In genomic region chr17:45382226-45382625, GRCh38 we compare ENCODE assay signal across 12 cellular contexts.
"Had no signal": no experiment of that assay in that cellular context is flagged by ENCODE, and none has a peak within 500 bp of the region (broad histone marks: within the 10 kb centered on the region; RNA-seq: fewer than 3 reads in every experiment).

No MANE protein-coding gene starts in this region.

- H3K27me3 ChIP-seq: dorsolateral prefrontal cortex, hepatocyte, vagina had no signal

- H3K36me3 ChIP-seq: neutrophil, tibial artery, vagina had no signal

- H3K9me3 ChIP-seq: mucosa of descending colon, neutrophil, tibial artery, vagina had no signal

- H3K4me2 ChIP-seq: hepatocyte had no signal

- H2AFZ ChIP-seq: hepatocyte had no signal

- H3K27ac ChIP-seq: dorsolateral prefrontal cortex, hepatocyte, neutrophil, tibial artery, vagina had no signal

- H3K4me3 ChIP-seq: dorsolateral prefrontal cortex, hepatocyte, mucosa of descending colon, skin epidermis, tibial artery, vagina had no signal

- H3K79me2 ChIP-seq: hepatocyte had no signal

- DNase-seq: activated CD4-positive, alpha-beta T cell treated with anti-CD3 and anti-CD28 coated beads, Interleukin-2, amount 50 U/mL, for 4 hours; activated CD4-positive, CD25-positive, alpha-beta regulatory T cell treated with anti-CD3 and anti-CD28 coated beads, Interleukin-2, amount 50 U/mL, for 72 hours; activated effector memory CD4-positive, alpha-beta T cell treated with Interleukin-2 at 50 U/mL for 16 hours; activated T-cell treated with anti-CD3 and anti-CD28 coated beads, Interleukin-2, amount 50 U/mL, for 1 hour; dorsolateral prefrontal cortex; mucosa of descending colon; naive thymus-derived CD8-positive, alpha-beta T cell; tibial artery had no signal

- ATAC-seq: mucosa of descending colon; naive thymus-derived CD8-positive, alpha-beta T cell had no signal
